9 cellular contexts compared by ENCODE assay signal in genomic region chr15:74432271-74432967, GRCh38. TPM values are rescaled to one million over a fixed set of nuclear protein-coding genes. Genes with fewer than 3 reads are reported as not detected.
DNase-seq lines count a peak whose midpoint lies in the region; ATAC-seq lines count a peak whose summit lies in the region.
"Had no signal": no experiment of that assay in that cellular context is flagged by ENCODE, and none has a peak within 500 bp of the region (broad histone marks: within the 10 kb centered on the region; RNA-seq: fewer than 3 reads in every experiment).

No MANE protein-coding gene starts in this region.

- no peaks in the 10 kb centered on the region for H3K27me3 Mint-ChIP-seq in activated CD8-positive, alpha-beta memory T cell treated with anti-CD3 and anti-CD28 coated beads, Interleukin-2, amount 10 ng/mL, durations not matched to agents 7 days and 5 days
- no peaks in the 10 kb centered on the region for H3K27me3 Mint-ChIP-seq in activated T-helper 17 cell treated with anti-CD3 and anti-CD28 coated beads, Interleukin-2, amount 50 U/mL, for 72 hours

- H3K36me3 Mint-ChIP-seq in activated CD8-positive, alpha-beta memory T cell treated with anti-CD3 and anti-CD28 coated beads, Interleukin-2, amount 10 ng/mL, durations not matched to agents 7 days and 5 days: peaks cover 4% of the 10 kb centered on the region
- peaks cover 50% of the 10 kb centered on the region for H3K36me3 Mint-ChIP-seq in activated T-helper 17 cell treated with anti-CD3 and anti-CD28 coated beads, Interleukin-2, amount 50 U/mL, for 72 hours (ENCODE audit: low read depth)

- peak overlapping the region; percentile 82 for H3K27ac ChIP-seq in temporal lobe (ENCODE audit: low read depth, low read length)

- peak overlapping the region; percentile 83 for H3K27ac Mint-ChIP-seq in activated CD8-positive, alpha-beta memory T cell treated with anti-CD3 and anti-CD28 coated beads, Interleukin-2, amount 10 ng/mL, durations not matched to agents 7 days and 5 days
- peak overlapping the region; percentile 82 for H3K27ac Mint-ChIP-seq in activated T-helper 17 cell treated with anti-CD3 and anti-CD28 coated beads, Interleukin-2, amount 50 U/mL, for 72 hours

- peak overlapping the region; percentile 87 for H3K4me3 Mint-ChIP-seq in activated CD8-positive, alpha-beta memory T cell treated with anti-CD3 and anti-CD28 coated beads, Interleukin-2, amount 10 ng/mL, durations not matched to agents 7 days and 5 days
- H3K4me3 Mint-ChIP-seq in activated T-helper 17 cell treated with anti-CD3 and anti-CD28 coated beads, Interleukin-2, amount 50 U/mL, for 72 hours: peak overlapping the region; percentile 90

- no peaks in the 10 kb centered on the region for H3K9me3 Mint-ChIP-seq in activated CD8-positive, alpha-beta memory T cell treated with anti-CD3 and anti-CD28 coated beads, Interleukin-2, amount 10 ng/mL, durations not matched to agents 7 days and 5 days (ENCODE audit: low read depth)
- no peaks in the 10 kb centered on the region for H3K9me3 Mint-ChIP-seq in activated T-helper 17 cell treated with anti-CD3 and anti-CD28 coated beads, Interleukin-2, amount 50 U/mL, for 72 hours

- H3K4me3 ChIP-seq in iPS-18c (ENCODE audit: insufficient read depth, low read depth, low read length): peak overlapping the region; percentile 79

- DNase-seq in activated CD8-positive, alpha-beta memory T cell treated with anti-CD3 and anti-CD28 coated beads, Interleukin-2, amount 10 ng/mL, durations not matched to agents 7 days and 5 days: peak; percentile 44
- no peak for DNase-seq in activated CD8-positive, alpha-beta memory T cell treated with anti-CD3 and anti-CD28 coated beads, Interleukin-2, amount 50 U/mL, for 48 hours
- DNase-seq in globus pallidus (ENCODE audit: low spot score) (no peak), Ammon's horn (ENCODE audit: low spot score) (no peak)
- DNase-seq: activated gamma-delta T cell had no signal

- peaks cover 65% of the 10 kb centered on the region for H3K4me1 Mint-ChIP-seq in activated CD8-positive, alpha-beta memory T cell treated with anti-CD3 and anti-CD28 coated beads, Interleukin-2, amount 10 ng/mL, durations not matched to agents 7 days and 5 days
- peaks cover 35% of the 10 kb centered on the region for H3K4me1 Mint-ChIP-seq in activated T-helper 17 cell treated with anti-CD3 and anti-CD28 coated beads, Interleukin-2, amount 50 U/mL, for 72 hours

- CTCF ChIA-PET in activated CD8-positive, alpha-beta memory T cell treated with anti-CD3 and anti-CD28 coated beads, Interleukin-2, amount 10 ng/mL, durations not matched to agents 7 days and 5 days (lab: Charles Lee): interaction anchor here (0.8 to 21.8 kb wide), 9 partner anchors 9 to 148 kb away, joined by 3 to 668 read pairs (median 4); partner anchors contain the start of gene UBL7

- no peak for ATAC-seq in activated CD8-positive, alpha-beta memory T cell treated with anti-CD3 and anti-CD28 coated beads, Interleukin-2, amount 10 ng/mL, durations not matched to agents 7 days and 5 days
- ATAC-seq in activated T-helper 17 cell treated with anti-CD3 and anti-CD28 coated beads, Interleukin-2, amount 50 U/mL, for 72 hours (replicated peaks): no peak
- ATAC-seq in GM18520 (IDR thresholded peaks at IDR 0.05; ENCODE audit: unreplicated experiment): no peak

- H3K9me3 ChIP-seq in iPS-18c (ENCODE audit: control insufficient read depth, insufficient read depth, low read length): no peaks in the 10 kb centered on the region

RNA-seq across cellular contexts. Expression of gene SEMA7A, which starts 1.3 kb away (rescaled TPM):
- 10 to 100 TPM; 26.4 to 32.9 TPM for total RNA-seq in activated CD8-positive, alpha-beta memory T cell treated with anti-CD3 and anti-CD28 coated beads, Interleukin-2, amount 10 ng/mL, durations not matched to agents 7 days and 5 days
- 10 to 100 TPM; 11.7 to 44.9 TPM for total RNA-seq in activated T-helper 17 cell treated with anti-CD3 and anti-CD28 coated beads, Interleukin-2, amount 50 U/mL, for 72 hours
- 25.8 TPM for total RNA-seq in temporal lobe

RNA-seq across cellular contexts. Expression of gene UBL7, which starts 28.5 kb away (rescaled TPM):
- 10 to 100 TPM; 55.9 to 60.9 TPM for total RNA-seq in activated CD8-positive, alpha-beta memory T cell treated with anti-CD3 and anti-CD28 coated beads, Interleukin-2, amount 10 ng/mL, durations not matched to agents 7 days and 5 days
- total RNA-seq in activated T-helper 17 cell treated with anti-CD3 and anti-CD28 coated beads, Interleukin-2, amount 50 U/mL, for 72 hours: 10 to 100 TPM; 38.0 to 52.6 TPM
- 16.5 TPM for total RNA-seq in temporal lobe
